ENCODE assay signal across 8 cellular contexts in the genomic region with DNA sequence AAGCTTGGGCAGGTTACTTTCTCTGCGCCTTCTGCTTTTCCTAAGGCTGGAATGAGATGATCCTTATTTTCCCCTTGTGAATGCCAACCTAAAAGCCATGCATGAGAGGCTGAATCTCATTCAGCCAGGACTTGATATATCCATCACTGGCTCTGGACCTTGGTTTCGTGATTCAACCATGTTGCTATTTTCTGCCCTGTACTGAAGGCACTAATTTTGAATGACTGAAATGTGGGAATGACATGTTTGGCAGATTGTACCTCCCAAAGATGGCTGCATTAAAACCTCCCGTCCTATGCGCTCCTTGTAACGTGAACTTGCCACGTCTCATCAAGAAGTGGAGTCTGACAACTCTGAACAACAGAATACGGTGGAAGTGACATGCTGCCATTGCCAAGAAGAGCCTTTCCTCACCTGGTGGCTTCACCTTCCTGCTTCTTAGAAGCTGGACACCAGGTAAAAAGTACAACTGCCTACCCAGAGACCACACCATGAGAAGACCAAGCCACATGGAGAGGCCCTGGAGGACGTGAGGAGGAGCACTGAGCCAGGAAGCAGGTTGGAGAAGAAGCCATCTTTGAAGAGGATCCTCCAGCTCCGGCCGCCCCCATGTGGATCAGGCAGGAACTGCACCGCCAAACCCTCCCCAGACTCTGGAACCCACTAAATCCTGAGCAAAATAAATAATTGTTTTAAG.
DNase-seq lines count a peak whose midpoint lies in the region; ATAC-seq and TF ChIP-seq lines count a peak whose summit lies in the region.

No MANE protein-coding gene starts in this region.

- no peaks in the 10 kb centered on the region for H3K9me3 Mint-ChIP-seq in activated T-helper 1 cell treated with anti-CD3 and anti-CD28 coated beads, Interleukin-12 subunit alpha, Interleukin-12 subunit beta, Interleukin-2, Interleukin-4 antibody, amounts not matched to agents 30 ng/mL and 10 ng/mL and 1 ng/mL, durations not matched to agents 14 hours and 24 hours and 36 hours

- peak overlapping the region; percentile 74 for H2AFZ ChIP-seq in PC-3 (ENCODE audit: low read length)

- H3K9me2 ChIP-seq in PC-3 (replicated peaks; ENCODE audit: low read length), result no peaks in the 10 kb centered on the region

- TF ChIP-seq POLR2A in transverse colon (IDR thresholded peaks at IDR 0.05), result no peak

- H3K27me3 ChIP-seq in PC-3 (ENCODE audit: low read length) (no peaks in the 10 kb centered on the region), transverse colon (no peaks in the 10 kb centered on the region)

- H3K4me3 Mint-ChIP-seq in activated T-helper 1 cell treated with anti-CD3 and anti-CD28 coated beads, Interleukin-12 subunit alpha, Interleukin-12 subunit beta, Interleukin-2, Interleukin-4 antibody, amounts not matched to agents 30 ng/mL and 10 ng/mL and 1 ng/mL, durations not matched to agents 14 hours and 24 hours and 36 hours, result no peak overlapping the region

- CTCF ChIA-PET in PC-3 (lab: Charles Lee), result interaction anchor here (1.1 to 1.4 kb wide), 2 partner anchors 52 to 290 kb away, joined by 3 to 6 read pairs; a partner anchor contains a TSS

- H3K27ac Mint-ChIP-seq in activated T-helper 1 cell treated with anti-CD3 and anti-CD28 coated beads, Interleukin-12 subunit alpha, Interleukin-12 subunit beta, Interleukin-2, Interleukin-4 antibody, amounts not matched to agents 30 ng/mL and 10 ng/mL and 1 ng/mL, durations not matched to agents 14 hours and 24 hours and 36 hours, result peak overlapping the region; percentile 77

- peaks cover 10% of the 10 kb centered on the region for H3K27me3 Mint-ChIP-seq in activated T-helper 1 cell treated with anti-CD3 and anti-CD28 coated beads, Interleukin-12 subunit alpha, Interleukin-12 subunit beta, Interleukin-2, Interleukin-4 antibody, amounts not matched to agents 30 ng/mL and 10 ng/mL and 1 ng/mL, durations not matched to agents 14 hours and 24 hours and 36 hours (ENCODE audit: insufficient read depth)

- peak; percentile 81 for TF ChIP-seq CTCF in PC-3 (conservative IDR thresholded peaks at IDR 0.05; ENCODE audit: low read depth, low read length)
- TF ChIP-seq CTCF in fibroblast of mammary gland (conservative IDR thresholded peaks at IDR 0.05; ENCODE audit: control insufficient read depth, insufficient read depth, low read depth, low read length), result peak; percentile 97
- peak; percentile 69 to 86 (median 83) for TF ChIP-seq CTCF in transverse colon (IDR thresholded peaks at IDR 0.05)

- no peaks in the 10 kb centered on the region for H3F3A ChIP-seq in PC-3 (ENCODE audit: low read length, unreplicated experiment)

- 77 to 91% methylated on average over 6 to 11 of the region's 11 CpGs for WGBS in transverse colon (ENCODE audit: low coverage in 1 of 2), 2 donors

- H3K4me3 ChIP-seq in PC-3 (ENCODE audit: low read length), result no peak overlapping the region
- no peak overlapping the region for H3K4me3 ChIP-seq in fibroblast of mammary gland (ENCODE audit: control insufficient read depth, low read depth, low read length)
- H3K4me3 ChIP-seq in transverse colon, result no peak overlapping the region

- no peak for TF ChIP-seq EP300 in transverse colon (IDR thresholded peaks at IDR 0.05; ENCODE audit: low read depth)

- in situ Hi-C loops in transverse colon (cut with MboI; ENCODE audit: low pct_ligation_motif_present in 1 of 4, low pct_unique_long_range_greater_than_20kb in 1 of 4, low sequenced_read_pairs in 3 of 4), result loop anchor here in 2 of 4 donors (10.0 kb wide), 1 partner anchor 291 kb away; a partner anchor contains a TSS

- H3K4me1 ChIP-seq in PC-3 (ENCODE audit: insufficient read depth, low read length) (no peaks in the 10 kb centered on the region), transverse colon (peaks cover 0 to 3% (median 0%) of the 10 kb centered on the region in 4 donors)

- H3K4me1 Mint-ChIP-seq in activated T-helper 1 cell treated with anti-CD3 and anti-CD28 coated beads, Interleukin-12 subunit alpha, Interleukin-12 subunit beta, Interleukin-2, Interleukin-4 antibody, amounts not matched to agents 30 ng/mL and 10 ng/mL and 1 ng/mL, durations not matched to agents 14 hours and 24 hours and 36 hours (ENCODE audit: low read depth), result peaks cover 19% of the 10 kb centered on the region

- H3K9ac ChIP-seq in PC-3 (ENCODE audit: low read length), result no peak overlapping the region

- H3K36me3 ChIP-seq in PC-3 (ENCODE audit: low read depth, low read length) (no peaks in the 10 kb centered on the region), transverse colon (no peaks in the 10 kb centered on the region)

- peak; percentile 73; the same call in 1 of the 2 replicates for ATAC-seq in PC-3

- intact Hi-C loops in PC-3 (cut with micrococcal nuclease) (loop anchor here (2.0 kb wide), 1 partner anchor 15 kb away; no protein-coding TSS in a partner anchor), transverse colon (cut with DNase I; ENCODE audit: low total_unique reads) (no loop called here)
- intact Hi-C loops in activated T-helper 1 cell treated with anti-CD3 and anti-CD28 coated beads, Interleukin-12 subunit alpha, Interleukin-12 subunit beta, Interleukin-2, Interleukin-4 antibody, amounts not matched to agents 30 ng/mL and 10 ng/mL and 1 ng/mL, durations not matched to agents 14 hours and 24 hours and 36 hours (cut with micrococcal nuclease), result loop anchor here (1.0 kb wide), 3 partner anchors 16 to 187 kb away; no protein-coding TSS in a partner anchor

- H3K4me2 ChIP-seq in PC-3 (ENCODE audit: low read length), result no peak overlapping the region

- H4K20me1 ChIP-seq in PC-3 (ENCODE audit: low read length), result no peaks in the 10 kb centered on the region

- no peaks in the 10 kb centered on the region for H3K79me2 ChIP-seq in PC-3 (ENCODE audit: low read length)

- POLR2A ChIA-PET in PC-3 (lab: Charles Lee; ENCODE audit: unreplicated experiment), result no interaction called here

- H3K27ac ChIP-seq in PC-3 (ENCODE audit: low read length) (no peak overlapping the region), transverse colon (no peak overlapping the region)

- H3K9me3 ChIP-seq in PC-3 (ENCODE audit: low read length), result no peaks in the 10 kb centered on the region
- H3K9me3 ChIP-seq in transverse colon, result no peaks in the 10 kb centered on the region

- H3K36me3 Mint-ChIP-seq in activated T-helper 1 cell treated with anti-CD3 and anti-CD28 coated beads, Interleukin-12 subunit alpha, Interleukin-12 subunit beta, Interleukin-2, Interleukin-4 antibody, amounts not matched to agents 30 ng/mL and 10 ng/mL and 1 ng/mL, durations not matched to agents 14 hours and 24 hours and 36 hours (ENCODE audit: low read depth), result peaks cover 1% of the 10 kb centered on the region

- no TSS peak for BruUV-seq in PC-3 (replicated peaks; lab: Mats Ljungman, UMichigan)

- DNase-seq in AML-193 (lab: John Stamatoyannopoulos, UW) (peak; percentile 49 to 67), GM19240 (ENCODE audit: insufficient read length, low spot score) (peak; percentile 61), HT1080 (ENCODE audit: low read depth) (peak; percentile 65), PC-3 (peak; percentile 59), fibroblast of mammary gland (ENCODE audit: low read depth) (peak; percentile 60), nucleus accumbens (lab: John Stamatoyannopoulos, UW) (peak in 35 of 56 donors; percentile 7 to 74 (median 22)), transverse colon (peak; percentile 63)
- DNase-seq in activated T-helper 1 cell treated with anti-CD3 and anti-CD28 coated beads, Interleukin-12 subunit alpha, Interleukin-12 subunit beta, Interleukin-2, Interleukin-4 antibody, amounts not matched to agents 30 ng/mL and 10 ng/mL and 1 ng/mL, durations not matched to agents 14 hours and 24 hours and 36 hours (ENCODE audit: low spot score), result peak; percentile 45
